In the genomic region with DNA sequence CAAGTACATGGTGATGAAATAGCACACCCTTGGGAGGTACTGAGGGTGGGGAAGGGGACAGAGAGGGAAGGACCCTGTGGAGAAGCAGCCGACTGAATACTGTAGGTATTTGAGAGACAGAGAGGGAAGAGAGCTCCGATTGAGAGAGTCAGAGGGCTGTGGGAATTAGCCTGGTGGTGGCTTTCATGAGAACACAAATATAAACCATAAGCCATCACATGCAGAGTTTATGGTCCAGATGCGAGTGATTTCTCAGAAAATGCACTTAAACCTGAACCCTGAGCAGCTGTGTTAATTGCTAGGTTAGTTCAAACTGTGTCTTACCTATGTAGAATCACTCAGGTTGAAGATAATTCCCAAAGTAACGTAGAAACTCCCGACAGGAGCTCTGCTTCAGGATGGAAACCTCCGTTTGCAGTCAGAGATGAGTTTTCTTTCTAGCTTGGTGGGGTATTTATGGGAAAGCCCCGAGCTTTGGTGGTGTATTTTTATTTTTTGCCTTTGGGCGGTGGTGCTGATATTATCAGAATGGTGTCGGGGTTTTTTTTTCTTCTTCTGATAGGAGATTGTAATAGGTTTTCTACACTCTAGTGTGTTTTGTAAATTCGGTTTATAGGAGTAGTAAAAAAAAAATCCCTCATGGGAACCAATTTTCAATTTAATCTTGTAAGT, we compare ENCODE assay signal across 16 cellular contexts.
DNase-seq lines count a peak whose midpoint lies in the region; ATAC-seq and TF ChIP-seq lines count a peak whose summit lies in the region.
"Had no signal": no experiment of that assay in that cellular context is flagged by ENCODE, and none has a peak within 500 bp of the region (broad histone marks: within the 10 kb centered on the region; RNA-seq: fewer than 3 reads in every experiment).

No MANE protein-coding gene starts in this region.

- no peak for DNase-seq in activated CD8-positive, alpha-beta memory T cell treated with anti-CD3 and anti-CD28 coated beads, Interleukin-2, amount 10 ng/mL, durations not matched to agents 7 days and 5 days
- DNase-seq in activated CD8-positive, alpha-beta memory T cell treated with anti-CD3 and anti-CD28 coated beads, Interleukin-2, amount 50 U/mL, for 4 hours: no peak
- DNase-seq in CD4-positive, alpha-beta memory T cell: peak; percentile 9 to 50 (median 36)
- DNase-seq in WTC11 (ENCODE audit: low spot score): no peak
- peak in 1 of 3 experiments; percentile 5 for DNase-seq in effector memory CD8-positive, alpha-beta T cell
- DNase-seq in RWPE1 (ENCODE audit: low spot score): no peak
- no peak for DNase-seq in LoVo (ENCODE audit: low spot score)
- no peak for DNase-seq in AML-193 (lab: John Stamatoyannopoulos, UW)
- DNase-seq: NCI-H1048, NCI-H226, NCI-H526, OCI-M1, RPMI8226 had no signal

- H3K4me1 Mint-ChIP-seq in activated CD8-positive, alpha-beta memory T cell treated with anti-CD3 and anti-CD28 coated beads, Interleukin-2, amount 10 ng/mL, durations not matched to agents 7 days and 5 days: peaks cover 45% of the 10 kb centered on the region
- peaks cover 32 to 75% (median 48%) of the 10 kb centered on the region in 4 donors for H3K4me1 Mint-ChIP-seq in CD4-positive, alpha-beta memory T cell
- H3K4me1 Mint-ChIP-seq in WTC11: peaks cover 8% of the 10 kb centered on the region
- peaks cover 0 to 18% of the 10 kb centered on the region in 2 donors for H3K4me1 Mint-ChIP-seq in effector memory CD8-positive, alpha-beta T cell (ENCODE audit: low read depth in 2 of 2)

- no peaks in the 10 kb centered on the region for H3K9me3 Mint-ChIP-seq in activated CD8-positive, alpha-beta memory T cell treated with anti-CD3 and anti-CD28 coated beads, Interleukin-2, amount 10 ng/mL, durations not matched to agents 7 days and 5 days (ENCODE audit: low read depth)
- no peaks in the 10 kb centered on the region for H3K9me3 Mint-ChIP-seq in CD4-positive, alpha-beta memory T cell
- H3K9me3 Mint-ChIP-seq in WTC11: no peaks in the 10 kb centered on the region
- no peaks in the 10 kb centered on the region for H3K9me3 Mint-ChIP-seq in effector memory CD8-positive, alpha-beta T cell

- CTCF ChIA-PET in activated CD8-positive, alpha-beta memory T cell treated with anti-CD3 and anti-CD28 coated beads, Interleukin-2, amount 10 ng/mL, durations not matched to agents 7 days and 5 days (lab: Charles Lee): no interaction called here
- CTCF ChIA-PET in CD4-positive, alpha-beta memory T cell (lab: Charles Lee; ENCODE audit: partially characterized antibody): interaction anchor here (2.2 kb wide), 1 partner anchor 20 kb away, joined by 6 read pairs; no protein-coding TSS in a partner anchor
- CTCF ChIA-PET in WTC11 (lab: Charles Lee) (interaction anchor here (1.5 to 1.6 kb wide), 2 partner anchors 24 to 448 kb away, joined by 4 to 5 read pairs; no protein-coding TSS in a partner anchor), RWPE1 (lab: Yijun Ruan, JAX) (interaction anchor here (0.5 to 0.7 kb wide), 2 partner anchors 8 to 419 kb away, joined by 3 read pairs; no protein-coding TSS in a partner anchor)

- H3K27ac ChIP-seq in CD4-positive, alpha-beta memory T cell (ENCODE audit: low read depth, low read length): peak overlapping the region; percentile 52
- H3K27ac ChIP-seq in RWPE1: no peak overlapping the region
- H3K27ac ChIP-seq: A549, HL-60 had no signal

- no peaks in the 10 kb centered on the region for H3K9me3 ChIP-seq in CD4-positive, alpha-beta memory T cell (ENCODE audit: control insufficient read depth in 1 of 2, low read length in 2 of 2)
- H3K9me3 ChIP-seq: A549 had no signal

- no peaks in the 10 kb centered on the region for H3K27me3 ChIP-seq in CD4-positive, alpha-beta memory T cell (ENCODE audit: insufficient read depth, low read length)

- H3K27me3 Mint-ChIP-seq in activated CD8-positive, alpha-beta memory T cell treated with anti-CD3 and anti-CD28 coated beads, Interleukin-2, amount 10 ng/mL, durations not matched to agents 7 days and 5 days: no peaks in the 10 kb centered on the region
- H3K27me3 Mint-ChIP-seq in CD4-positive, alpha-beta memory T cell: no peaks in the 10 kb centered on the region
- H3K27me3 Mint-ChIP-seq in WTC11 (ENCODE audit: low read depth): no peaks in the 10 kb centered on the region
- H3K27me3 Mint-ChIP-seq in effector memory CD8-positive, alpha-beta T cell: no peaks in the 10 kb centered on the region

- H3K4me3 ChIP-seq in CD4-positive, alpha-beta memory T cell (ENCODE audit: low read length in 2 of 2): no peak overlapping the region
- H3K4me3 ChIP-seq: A549, K562 had no signal

- H3K36me3 Mint-ChIP-seq in activated CD8-positive, alpha-beta memory T cell treated with anti-CD3 and anti-CD28 coated beads, Interleukin-2, amount 10 ng/mL, durations not matched to agents 7 days and 5 days: peaks cover 45% of the 10 kb centered on the region
- H3K36me3 Mint-ChIP-seq in CD4-positive, alpha-beta memory T cell: peaks cover 58 to 60% of the 10 kb centered on the region in 2 donors
- 0 out of 2 replicates have a peak, but pooled peaks cover 3% of the 10 kb centered on the region for H3K36me3 Mint-ChIP-seq in WTC11
- no peaks in the 10 kb centered on the region for H3K36me3 Mint-ChIP-seq in effector memory CD8-positive, alpha-beta T cell (ENCODE audit: insufficient read depth)

- no peak overlapping the region for H3K4me3 Mint-ChIP-seq in activated CD8-positive, alpha-beta memory T cell treated with anti-CD3 and anti-CD28 coated beads, Interleukin-2, amount 10 ng/mL, durations not matched to agents 7 days and 5 days
- peak overlapping the region; percentile 58 to 86 (median 77) for H3K4me3 Mint-ChIP-seq in CD4-positive, alpha-beta memory T cell
- H3K4me3 Mint-ChIP-seq in WTC11: no peak overlapping the region
- H3K4me3 Mint-ChIP-seq in effector memory CD8-positive, alpha-beta T cell: peak overlapping the region; percentile 21 to 85

- TF ChIP-seq CTCF in WTC11 (IDR thresholded peaks at IDR 0.05) (no peak), RWPE1 (conservative IDR thresholded peaks at IDR 0.05; ENCODE audit: low read depth) (no peak)

- peak overlapping the region; percentile 10 for H3K27ac Mint-ChIP-seq in activated CD8-positive, alpha-beta memory T cell treated with anti-CD3 and anti-CD28 coated beads, Interleukin-2, amount 10 ng/mL, durations not matched to agents 7 days and 5 days
- peak overlapping the region; percentile 63 to 97 (median 92) for H3K27ac Mint-ChIP-seq in CD4-positive, alpha-beta memory T cell
- peak overlapping the region; percentile 20; the same call in 1 of the 2 replicates for H3K27ac Mint-ChIP-seq in WTC11
- H3K27ac Mint-ChIP-seq in effector memory CD8-positive, alpha-beta T cell: peak overlapping the region in 1 of 2 donors; percentile 19

- H3K36me3 ChIP-seq in CD4-positive, alpha-beta memory T cell (ENCODE audit: insufficient read depth, low read length): peaks cover 6% of the 10 kb centered on the region

- H3K4me1 ChIP-seq in CD4-positive, alpha-beta memory T cell (ENCODE audit: insufficient read depth, low read length): peaks cover 17% of the 10 kb centered on the region
- H3K4me1 ChIP-seq: A549 had no signal

- intact Hi-C loops in CD4-positive, alpha-beta memory T cell (cut with micrococcal nuclease): no loop called here

- ATAC-seq in activated CD8-positive, alpha-beta memory T cell treated with anti-CD3 and anti-CD28 coated beads, Interleukin-2, amount 10 ng/mL, durations not matched to agents 7 days and 5 days: no peak
- no peak for ATAC-seq in WTC11
- peak; percentile 87 for ATAC-seq in effector memory CD8-positive, alpha-beta T cell (replicated peaks)
- ATAC-seq: A549, K562 had no signal

- POLR2A ChIA-PET in CD4-positive, alpha-beta memory T cell (lab: Charles Lee; ENCODE audit: partially characterized antibody): interaction anchor here (1.2 kb wide), 1 partner anchor 10 kb away, joined by 4 read pairs; no protein-coding TSS in a partner anchor
- POLR2A ChIA-PET in WTC11 (lab: Charles Lee) (no interaction called here), RWPE1 (lab: Yijun Ruan, JAX; ENCODE audit: low non-redundant PET) (no interaction called here)

TF ChIP-seq in WTC11, 78 proteins besides CTCF, POLR2A, EP300 and RAD21 (continues in another document):
- TF ChIP-seq, protein P1, sequence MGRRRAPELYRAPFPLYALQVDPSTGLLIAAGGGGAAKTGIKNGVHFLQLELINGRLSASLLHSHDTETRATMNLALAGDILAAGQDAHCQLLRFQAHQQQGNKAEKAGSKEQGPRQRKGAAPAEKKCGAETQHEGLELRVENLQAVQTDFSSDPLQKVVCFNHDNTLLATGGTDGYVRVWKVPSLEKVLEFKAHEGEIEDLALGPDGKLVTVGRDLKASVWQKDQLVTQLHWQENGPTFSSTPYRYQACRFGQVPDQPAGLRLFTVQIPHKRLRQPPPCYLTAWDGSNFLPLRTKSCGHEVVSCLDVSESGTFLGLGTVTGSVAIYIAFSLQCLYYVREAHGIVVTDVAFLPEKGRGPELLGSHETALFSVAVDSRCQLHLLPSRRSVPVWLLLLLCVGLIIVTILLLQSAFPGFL (CRISPR knock-in tag; IDR thresholded peaks at IDR 0.05; ENCODE audit: borderline replicate concordance): no peak
- TF ChIP-seq, protein P2, sequence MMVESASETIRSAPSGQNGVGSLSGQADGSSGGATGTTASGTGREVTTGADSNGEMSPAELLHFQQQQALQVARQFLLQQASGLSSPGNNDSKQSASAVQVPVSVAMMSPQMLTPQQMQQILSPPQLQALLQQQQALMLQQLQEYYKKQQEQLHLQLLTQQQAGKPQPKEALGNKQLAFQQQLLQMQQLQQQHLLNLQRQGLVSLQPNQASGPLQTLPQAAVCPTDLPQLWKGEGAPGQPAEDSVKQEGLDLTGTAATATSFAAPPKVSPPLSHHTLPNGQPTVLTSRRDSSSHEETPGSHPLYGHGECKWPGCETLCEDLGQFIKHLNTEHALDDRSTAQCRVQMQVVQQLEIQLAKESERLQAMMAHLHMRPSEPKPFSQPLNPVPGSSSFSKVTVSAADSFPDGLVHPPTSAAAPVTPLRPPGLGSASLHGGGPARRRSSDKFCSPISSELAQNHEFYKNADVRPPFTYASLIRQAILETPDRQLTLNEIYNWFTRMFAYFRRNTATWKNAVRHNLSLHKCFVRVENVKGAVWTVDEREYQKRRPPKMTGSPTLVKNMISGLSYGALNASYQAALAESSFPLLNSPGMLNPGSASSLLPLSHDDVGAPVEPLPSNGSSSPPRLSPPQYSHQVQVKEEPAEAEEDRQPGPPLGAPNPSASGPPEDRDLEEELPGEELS (CRISPR knock-in tag; IDR thresholded peaks at IDR 0.05): no peak
- TF ChIP-seq ZNF232 (CRISPR knock-in tag; IDR thresholded peaks at IDR 0.05) (no peak), ZNF138 (CRISPR knock-in tag; conservative IDR thresholded peaks at IDR 0.05) (no peak), OVOL2 (CRISPR knock-in tag; IDR thresholded peaks at IDR 0.05; ENCODE audit: borderline replicate concordance) (no peak), TEAD4 (CRISPR knock-in tag; IDR thresholded peaks at IDR 0.05) (no peak)
- TF ChIP-seq, protein P3, sequence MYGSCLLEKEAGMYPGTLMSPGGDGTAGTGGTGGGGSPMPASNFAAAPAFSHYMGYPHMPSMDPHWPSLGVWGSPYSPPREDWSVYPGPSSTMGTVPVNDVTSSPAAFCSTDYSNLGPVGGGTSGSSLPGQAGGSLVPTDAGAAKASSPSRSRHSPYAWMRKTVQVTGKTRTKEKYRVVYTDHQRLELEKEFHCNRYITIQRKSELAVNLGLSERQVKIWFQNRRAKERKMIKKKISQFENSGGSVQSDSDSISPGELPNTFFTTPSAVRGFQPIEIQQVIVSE (CRISPR knock-in tag; IDR thresholded peaks at IDR 0.05; ENCODE audit: borderline replicate concordance): no peak

Comparison
In these comparisons a context has a peak if more than half of its experiments do, and no peak if none do; other contexts are left out.
1. DNase-seq: peak in CD4-positive, alpha-beta memory T cell (5 of 5); none in activated CD8-positive, alpha-beta memory T cell treated with anti-CD3 and anti-CD28 coated beads, Interleukin-2, amount 10 ng/mL, durations not matched to agents 7 days and 5 days (single experiment), activated CD8-positive, alpha-beta memory T cell treated with anti-CD3 and anti-CD28 coated beads, Interleukin-2, amount 50 U/mL, for 4 hours (single experiment), WTC11 (single experiment), RWPE1 (single experiment), LoVo (single experiment) and AML-193 (0 of 2).
2. H3K4me3 Mint-ChIP-seq: peak in CD4-positive, alpha-beta memory T cell (8 of 8) and effector memory CD8-positive, alpha-beta T cell (2 of 2); none in activated CD8-positive, alpha-beta memory T cell treated with anti-CD3 and anti-CD28 coated beads, Interleukin-2, amount 10 ng/mL, durations not matched to agents 7 days and 5 days (single experiment) and WTC11 (single experiment).